ENCODE assay signal across 1 cellular context in the genomic region with DNA sequence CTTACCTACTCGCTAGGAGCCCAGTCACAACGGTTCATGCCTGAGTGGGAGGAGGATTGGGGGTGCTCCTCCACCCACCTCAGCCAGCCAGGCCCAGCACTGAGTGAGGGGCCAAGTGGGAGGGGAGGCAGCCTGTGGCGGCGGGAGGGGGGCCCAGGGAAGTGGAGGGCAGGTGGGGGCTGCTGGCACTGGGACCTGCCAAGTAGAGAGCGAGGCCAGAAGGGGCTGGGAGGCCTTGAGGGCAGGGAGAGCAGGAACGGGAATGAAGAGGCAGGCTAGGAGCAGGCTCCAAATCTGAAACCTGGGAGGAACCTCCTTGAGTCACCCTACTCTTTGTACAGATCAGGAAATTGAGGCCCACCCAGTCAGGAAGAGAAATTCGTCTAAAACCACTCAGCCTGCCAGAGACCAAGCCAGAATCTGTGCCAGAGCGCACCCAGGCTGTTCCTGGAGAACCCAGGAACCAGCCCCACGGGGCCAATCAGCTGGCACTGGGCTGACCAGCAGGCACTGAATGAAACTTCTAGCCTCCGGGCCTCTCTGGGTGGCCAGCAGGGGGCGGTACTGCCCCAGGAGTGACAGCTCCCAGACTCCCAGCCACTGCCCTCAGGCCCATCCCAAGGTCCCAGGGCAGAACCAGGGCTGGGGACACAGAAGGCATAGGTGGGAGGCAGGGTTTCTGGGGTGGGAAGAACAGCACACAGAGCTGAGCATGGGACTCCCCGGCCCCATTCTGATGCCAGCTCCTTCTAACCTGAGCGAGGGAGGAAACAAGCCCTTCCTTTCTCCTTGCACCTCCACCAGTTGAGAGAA.
TF ChIP-seq lines count a peak whose summit lies in the region.

No MANE protein-coding gene starts in this region.

TF ChIP-seq in HepG2, 621 proteins besides CTCF, POLR2A, EP300 and RAD21 (continues in another document):
- TF ChIP-seq, protein P1, sequence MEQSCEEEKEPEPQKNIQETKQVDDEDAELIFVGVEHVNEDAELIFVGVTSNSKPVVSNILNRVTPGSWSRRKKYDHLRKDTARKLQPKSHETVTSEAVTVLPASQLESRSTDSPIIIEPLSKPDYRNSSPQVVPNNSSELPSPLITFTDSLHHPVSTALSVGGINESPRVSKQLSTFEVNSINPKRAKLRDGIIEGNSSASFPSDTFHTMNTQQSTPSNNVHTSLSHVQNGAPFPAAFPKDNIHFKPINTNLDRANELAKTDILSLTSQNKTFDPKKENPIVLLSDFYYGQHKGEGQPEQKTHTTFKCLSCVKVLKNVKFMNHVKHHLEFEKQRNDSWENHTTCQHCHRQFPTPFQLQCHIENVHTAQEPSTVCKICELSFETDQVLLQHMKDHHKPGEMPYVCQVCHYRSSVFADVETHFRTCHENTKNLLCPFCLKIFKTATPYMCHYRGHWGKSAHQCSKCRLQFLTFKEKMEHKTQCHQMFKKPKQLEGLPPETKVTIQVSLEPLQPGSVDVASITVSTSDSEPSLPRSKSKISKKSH (CRISPR knock-in tag; IDR thresholded peaks at IDR 0.05; ENCODE audit: borderline replicate concordance), result 0 out of 2 replicates have a peak, but pooled peaks have one; percentile 44
- TF ChIP-seq KLF6 (CRISPR knock-in tag; IDR thresholded peaks at IDR 0.05) (peak; percentile 73; the same call in 1 of the 2 replicates), ZNF547 (CRISPR knock-in tag; IDR thresholded peaks at IDR 0.05) (peak; percentile 67; the same call in 1 of the 2 replicates), ZNF124 (CRISPR knock-in tag; IDR thresholded peaks at IDR 0.05) (0 out of 2 replicates have a peak, but pooled peaks have one; percentile 65), ZFY (CRISPR knock-in tag; IDR thresholded peaks at IDR 0.05) (peak; percentile 35; the same call in 1 of the 2 replicates), ZNF605 (CRISPR knock-in tag; IDR thresholded peaks at IDR 0.05) (peak; percentile 24; the same call in 1 of the 2 replicates), MEIS2 (CRISPR knock-in tag; IDR thresholded peaks at IDR 0.05) (0 out of 2 replicates have a peak, but pooled peaks have one; percentile 23), ZSCAN20 (CRISPR knock-in tag; IDR thresholded peaks at IDR 0.05; ENCODE audit: borderline replicate concordance) (no peak), KAT8 (CRISPR knock-in tag; IDR thresholded peaks at IDR 0.05) (peak; percentile 55; the same call in 1 of the 2 replicates), AKAP8 (CRISPR knock-in tag; IDR thresholded peaks at IDR 0.05) (0 out of 2 replicates have a peak, but pooled peaks have one; percentile 34), THAP11 (CRISPR knock-in tag; IDR thresholded peaks at IDR 0.05) (peak; percentile 61), ZNF263 (CRISPR knock-in tag; IDR thresholded peaks at IDR 0.05) (peak; percentile 53; the same call in 1 of the 2 replicates), NFKB2 (CRISPR knock-in tag; IDR thresholded peaks at IDR 0.05; ENCODE audit: borderline replicate concordance) (peak; percentile 67; the same call in 1 of the 2 replicates), SRSF4 (IDR thresholded peaks at IDR 0.05; ENCODE audit: low read depth, low read length, poor library complexity, severe bottlenecking) (no peak), RXRB (CRISPR knock-in tag; IDR thresholded peaks at IDR 0.05; ENCODE audit: borderline replicate concordance) (peak; percentile 58; the same call in 1 of the 2 replicates), HCFC1 (IDR thresholded peaks at IDR 0.05; ENCODE audit: low read depth, low read length) (0 out of 2 replicates have a peak, but pooled peaks have one; percentile 26), ATF7-NPFF (CRISPR knock-in tag; IDR thresholded peaks at IDR 0.05; ENCODE audit: low read depth) (0 out of 2 replicates have a peak, but pooled peaks have one; percentile 22), FOXJ3 (CRISPR knock-in tag; IDR thresholded peaks at IDR 0.05; ENCODE audit: borderline replicate concordance) (peak; percentile 20; the same call in 1 of the 2 replicates), ARID5B (CRISPR knock-in tag; IDR thresholded peaks at IDR 0.05) (peak; percentile 38; the same call in 1 of the 2 replicates), TP53 (CRISPR knock-in tag; conservative IDR thresholded peaks at IDR 0.05) (no peak), SRSF1 (optimal IDR thresholded peaks at IDR 0.05; ENCODE audit: low read depth, low read length) (no peak), SOX6 (IDR thresholded peaks at IDR 0.05) (no peak), SOX6 (CRISPR knock-in tag; IDR thresholded peaks at IDR 0.05) (0 out of 2 replicates have a peak, but pooled peaks have one; percentile 7), REXO4 (CRISPR knock-in tag; IDR thresholded peaks at IDR 0.05; ENCODE audit: borderline replicate concordance) (no peak), IRF2 (CRISPR knock-in tag; IDR thresholded peaks at IDR 0.05) (peak; percentile 67; the same call in 1 of the 2 replicates), FOXO1 (CRISPR knock-in tag; IDR thresholded peaks at IDR 0.05) (no peak), ZBTB39 (CRISPR knock-in tag; IDR thresholded peaks at IDR 0.05) (no peak), NFATC3 (CRISPR knock-in tag; IDR thresholded peaks at IDR 0.05) (0 out of 2 replicates have a peak, but pooled peaks have one; percentile 88), NFYB (CRISPR knock-in tag; IDR thresholded peaks at IDR 0.05) (peak; percentile 70), ZNF143 (CRISPR knock-in tag; IDR thresholded peaks at IDR 0.05) (0 out of 2 replicates have a peak, but pooled peaks have one; percentile 37), AHR (CRISPR knock-in tag; IDR thresholded peaks at IDR 0.05) (peak; percentile 68; the same call in 1 of the 2 replicates), CENPX (CRISPR knock-in tag; IDR thresholded peaks at IDR 0.05) (no peak), TSC22D2 (CRISPR knock-in tag; IDR thresholded peaks at IDR 0.05; ENCODE audit: borderline replicate concordance) (0 out of 2 replicates have a peak, but pooled peaks have one; percentile 38), WIZ (CRISPR knock-in tag; IDR thresholded peaks at IDR 0.05) (no peak), UBTF (CRISPR knock-in tag; IDR thresholded peaks at IDR 0.05) (peak; percentile 38; the same call in 1 of the 2 replicates), HNRNPL (IDR thresholded peaks at IDR 0.05; ENCODE audit: low read depth, low read length) (peak; percentile 79; the same call in 1 of the 2 replicates), KDM3A (CRISPR knock-in tag; IDR thresholded peaks at IDR 0.05; ENCODE audit: low read depth) (peak; percentile 54; the same call in 1 of the 2 replicates), KMT2B (CRISPR knock-in tag; IDR thresholded peaks at IDR 0.05) (peak; percentile 42; the same call in 1 of the 2 replicates)
- TF ChIP-seq, protein P2, sequence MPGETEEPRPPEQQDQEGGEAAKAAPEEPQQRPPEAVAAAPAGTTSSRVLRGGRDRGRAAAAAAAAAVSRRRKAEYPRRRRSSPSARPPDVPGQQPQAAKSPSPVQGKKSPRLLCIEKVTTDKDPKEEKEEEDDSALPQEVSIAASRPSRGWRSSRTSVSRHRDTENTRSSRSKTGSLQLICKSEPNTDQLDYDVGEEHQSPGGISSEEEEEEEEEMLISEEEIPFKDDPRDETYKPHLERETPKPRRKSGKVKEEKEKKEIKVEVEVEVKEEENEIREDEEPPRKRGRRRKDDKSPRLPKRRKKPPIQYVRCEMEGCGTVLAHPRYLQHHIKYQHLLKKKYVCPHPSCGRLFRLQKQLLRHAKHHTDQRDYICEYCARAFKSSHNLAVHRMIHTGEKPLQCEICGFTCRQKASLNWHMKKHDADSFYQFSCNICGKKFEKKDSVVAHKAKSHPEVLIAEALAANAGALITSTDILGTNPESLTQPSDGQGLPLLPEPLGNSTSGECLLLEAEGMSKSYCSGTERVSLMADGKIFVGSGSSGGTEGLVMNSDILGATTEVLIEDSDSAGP (CRISPR knock-in tag; IDR thresholded peaks at IDR 0.05; ENCODE audit: borderline replicate concordance), result peak; percentile 54; the same call in 1 of the 2 replicates
- TF ChIP-seq, protein P3, sequence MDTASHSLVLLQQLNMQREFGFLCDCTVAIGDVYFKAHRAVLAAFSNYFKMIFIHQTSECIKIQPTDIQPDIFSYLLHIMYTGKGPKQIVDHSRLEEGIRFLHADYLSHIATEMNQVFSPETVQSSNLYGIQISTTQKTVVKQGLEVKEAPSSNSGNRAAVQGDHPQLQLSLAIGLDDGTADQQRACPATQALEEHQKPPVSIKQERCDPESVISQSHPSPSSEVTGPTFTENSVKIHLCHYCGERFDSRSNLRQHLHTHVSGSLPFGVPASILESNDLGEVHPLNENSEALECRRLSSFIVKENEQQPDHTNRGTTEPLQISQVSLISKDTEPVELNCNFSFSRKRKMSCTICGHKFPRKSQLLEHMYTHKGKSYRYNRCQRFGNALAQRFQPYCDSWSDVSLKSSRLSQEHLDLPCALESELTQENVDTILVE (CRISPR knock-in tag; IDR thresholded peaks at IDR 0.05), result peak; percentile 50; the same call in 1 of the 2 replicates
- TF ChIP-seq, protein P4, sequence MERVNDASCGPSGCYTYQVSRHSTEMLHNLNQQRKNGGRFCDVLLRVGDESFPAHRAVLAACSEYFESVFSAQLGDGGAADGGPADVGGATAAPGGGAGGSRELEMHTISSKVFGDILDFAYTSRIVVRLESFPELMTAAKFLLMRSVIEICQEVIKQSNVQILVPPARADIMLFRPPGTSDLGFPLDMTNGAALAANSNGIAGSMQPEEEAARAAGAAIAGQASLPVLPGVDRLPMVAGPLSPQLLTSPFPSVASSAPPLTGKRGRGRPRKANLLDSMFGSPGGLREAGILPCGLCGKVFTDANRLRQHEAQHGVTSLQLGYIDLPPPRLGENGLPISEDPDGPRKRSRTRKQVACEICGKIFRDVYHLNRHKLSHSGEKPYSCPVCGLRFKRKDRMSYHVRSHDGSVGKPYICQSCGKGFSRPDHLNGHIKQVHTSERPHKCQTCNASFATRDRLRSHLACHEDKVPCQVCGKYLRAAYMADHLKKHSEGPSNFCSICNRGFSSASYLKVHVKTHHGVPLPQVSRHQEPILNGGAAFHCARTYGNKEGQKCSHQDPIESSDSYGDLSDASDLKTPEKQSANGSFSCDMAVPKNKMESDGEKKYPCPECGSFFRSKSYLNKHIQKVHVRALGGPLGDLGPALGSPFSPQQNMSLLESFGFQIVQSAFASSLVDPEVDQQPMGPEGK (CRISPR knock-in tag; IDR thresholded peaks at IDR 0.05), result peak; percentile 47; the same call in 1 of the 2 replicates
- TF ChIP-seq, protein P5, sequence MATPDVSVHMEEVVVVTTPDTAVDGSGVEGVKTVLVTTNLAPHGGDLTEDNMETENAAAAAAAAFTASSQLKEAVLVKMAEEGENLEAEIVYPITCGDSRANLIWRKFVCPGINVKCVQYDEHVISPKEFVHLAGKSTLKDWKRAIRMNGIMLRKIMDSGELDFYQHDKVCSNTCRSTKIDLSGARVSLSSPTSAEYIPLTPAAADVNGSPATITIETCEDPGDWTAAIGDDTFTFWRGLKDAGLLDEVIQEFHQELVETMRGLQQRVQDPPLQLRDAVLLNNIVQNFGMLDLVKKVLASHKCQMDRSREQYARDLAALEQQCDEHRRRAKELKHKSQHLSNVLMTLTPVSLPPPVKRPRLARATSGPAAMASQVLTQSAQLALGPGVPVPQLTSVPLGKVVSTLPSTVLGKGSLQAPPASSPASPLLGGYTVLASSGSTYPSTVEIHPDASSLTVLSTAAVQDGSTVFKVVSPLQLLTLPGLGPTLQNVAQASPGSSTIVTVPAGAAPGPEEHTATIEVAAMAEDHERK (CRISPR knock-in tag; IDR thresholded peaks at IDR 0.05; ENCODE audit: low read depth), result no peak
